ENCODE assay signal across 17 cellular contexts in genomic region chr12:15851919-15852318, GRCh38.
"Had no signal": no experiment of that assay in that cellular context is flagged by ENCODE, and none has a peak within 500 bp of the region (broad histone marks: within the 10 kb centered on the region; RNA-seq: fewer than 3 reads in every experiment).

No MANE protein-coding gene starts in this region.

- ATAC-seq: activated CD4-positive, alpha-beta T cell treated with anti-CD3 and anti-CD28 coated beads for 36 hours; left colon; natural killer cell; sciatic nerve had no signal

- H3K36me3 ChIP-seq: WERI-Rb-1 had no signal

- H3K4me3 ChIP-seq: coronary artery had no signal

- H3K9me3 Mint-ChIP-seq: activated CD4-positive, alpha-beta memory T cell treated with anti-CD3 and anti-CD28 coated beads, Interleukin-2, amount 10 ng/mL, durations not matched to agents 7 days and 5 days; immature natural killer cell; natural killer cell; T-helper 2 cell treated with Interferon-gamma antibody and Interleukin-4, amounts not matched to agents 5 μg/mL and 100 μg/mL, for 36 hours; type B pancreatic cell had no signal

- H3K27ac ChIP-seq: coronary artery, WERI-Rb-1 had no signal

- DNase-seq: activated CD4-positive, alpha-beta memory T cell treated with anti-CD3 and anti-CD28 coated beads, Interleukin-2, amount 10 ng/mL, durations not matched to agents 7 days and 5 days; activated CD4-positive, alpha-beta T cell treated with anti-CD3 and anti-CD28 coated beads for 36 hours; activated T-cell treated with anti-CD3 and anti-CD28 coated beads, Interleukin-2, amount 50 U/mL, for 48 hours; aorta; effector CD4-positive, alpha-beta T cell; glutamatergic neuron; immature natural killer cell; left colon; natural killer cell; stimulated activated CD4-positive, alpha-beta T cell treated with anti-CD3 and anti-CD28 coated beads, Interleukin-2, amount 100 ng/mL, for 24 hours; stimulated activated naive CD4-positive, alpha-beta T cell treated with Interleukin-2 at 50 U/mL for 16 hours; SW 1271; WERI-Rb-1 had no signal

- H3K27ac Mint-ChIP-seq: activated CD4-positive, alpha-beta memory T cell treated with anti-CD3 and anti-CD28 coated beads, Interleukin-2, amount 10 ng/mL, durations not matched to agents 7 days and 5 days; activated CD4-positive, alpha-beta T cell treated with anti-CD3 and anti-CD28 coated beads for 36 hours; immature natural killer cell; natural killer cell; T-helper 2 cell treated with Interferon-gamma antibody and Interleukin-4, amounts not matched to agents 5 μg/mL and 100 μg/mL, for 36 hours; type B pancreatic cell had no signal

- H3K4me3 Mint-ChIP-seq: activated CD4-positive, alpha-beta memory T cell treated with anti-CD3 and anti-CD28 coated beads, Interleukin-2, amount 10 ng/mL, durations not matched to agents 7 days and 5 days; activated CD4-positive, alpha-beta T cell treated with anti-CD3 and anti-CD28 coated beads for 36 hours; immature natural killer cell; natural killer cell; T-helper 2 cell treated with Interferon-gamma antibody and Interleukin-4, amounts not matched to agents 5 μg/mL and 100 μg/mL, for 36 hours; type B pancreatic cell had no signal

- H3K4me1 Mint-ChIP-seq: activated CD4-positive, alpha-beta memory T cell treated with anti-CD3 and anti-CD28 coated beads, Interleukin-2, amount 10 ng/mL, durations not matched to agents 7 days and 5 days; activated CD4-positive, alpha-beta T cell treated with anti-CD3 and anti-CD28 coated beads for 36 hours; immature natural killer cell; natural killer cell had no signal

- H3K27me3 Mint-ChIP-seq: activated CD4-positive, alpha-beta T cell treated with anti-CD3 and anti-CD28 coated beads for 36 hours had no signal

- H3K36me3 Mint-ChIP-seq: immature natural killer cell, natural killer cell, type B pancreatic cell had no signal
